26 cellular contexts compared by ENCODE assay signal in genomic region chr18:4125939-4126250, GRCh38.
DNase-seq lines count a peak whose midpoint lies in the region; ATAC-seq and TF ChIP-seq lines count a peak whose summit lies in the region.
"Had no signal": no experiment of that assay in that cellular context is flagged by ENCODE, and none has a peak within 500 bp of the region (broad histone marks: within the 10 kb centered on the region; RNA-seq: fewer than 3 reads in every experiment).

No MANE protein-coding gene starts in this region.

- H4K12ac ChIP-seq in trophoblast cell (ENCODE audit: low read depth, low read length), result no peak overlapping the region

- no peak overlapping the region; the same call in 1 of the 2 replicates for H3K4me2 ChIP-seq in MM.1S (ENCODE audit: low read depth, low read length)
- no peak overlapping the region for H3K4me2 ChIP-seq in trophoblast cell (ENCODE audit: low read length)

- H3K79me2 ChIP-seq in MM.1S (ENCODE audit: low read length), result no peaks in the 10 kb centered on the region
- H3K79me2 ChIP-seq in trophoblast cell (ENCODE audit: control insufficient read depth, insufficient read depth, low read length, poor library complexity), result no peaks in the 10 kb centered on the region

- H2AK5ac ChIP-seq in trophoblast cell (ENCODE audit: low read length), result no peak overlapping the region

- H4K8ac ChIP-seq in trophoblast cell (ENCODE audit: low read depth, low read length), result no peak overlapping the region

- DNase-seq in MM.1S (no peak), dermis blood vessel endothelial cell (peak; percentile 2), trophoblast cell (no peak), ovary (no peak), Kasumi-1 (lab: John Stamatoyannopoulos, UW) (no peak)
- DNase-seq in stimulated activated naive CD8-positive, alpha-beta T cell treated with anti-CD3 and anti-CD28 coated beads, Interleukin-15, Interleukin-2, amounts not matched to agents 100 U/mL and 50 U/mL, for 24 hours, result no peak
- DNase-seq: activated CD4-positive, CD25-positive, alpha-beta regulatory T cell; activated CD8-positive, alpha-beta T cell treated with anti-CD3 and anti-CD28 coated beads, Interleukin-2, amount 10 ng/mL, durations not matched to agents 7 days and 5 days; activated gamma-delta T cell; activated naive CD8-positive, alpha-beta T cell treated with anti-CD3 and anti-CD28 coated beads, Interleukin-2, amount 50 U/mL, for 24 hours; activated T-cell treated with anti-CD3 and anti-CD28 coated beads, Interleukin-2, amount 50 U/mL, for 1 hour; CD8-positive, alpha-beta T cell; cerebellar nuclear complex; DMS153; effector CD4-positive, alpha-beta T cell; foreskin keratinocyte; IMR-90; mucosa of descending colon; NCI-H1694; NCI-H226; NCI-H774; OCI-M1; stimulated activated CD8-positive, alpha-beta memory T cell treated with anti-CD3 and anti-CD28 coated beads, Interleukin-4, amount 100 ng/mL, for 48 hours; transverse colon had no signal

- no peak overlapping the region for H2BK12ac ChIP-seq in trophoblast cell (ENCODE audit: low read length)

- H4K91ac ChIP-seq in trophoblast cell (ENCODE audit: low read depth, low read length), result peak overlapping the region; percentile 35

- peak overlapping the region; percentile 17; the same call in 1 of the 2 replicates for H3K9ac ChIP-seq in ES-I3 (ENCODE audit: low read depth, low read length)
- H3K9ac ChIP-seq in MM.1S (ENCODE audit: low read length), result no peak overlapping the region
- H3K9ac ChIP-seq in trophoblast cell (ENCODE audit: low read length), result no peak overlapping the region

- no peak for TF ChIP-seq EP300 in ovary (IDR thresholded peaks at IDR 0.05)

- H3K23ac ChIP-seq in trophoblast cell (ENCODE audit: low read length), result no peak overlapping the region

- H4K20me1 ChIP-seq in MM.1S (ENCODE audit: insufficient read depth, low read length), result no peaks in the 10 kb centered on the region

- no peak overlapping the region for H3K18ac ChIP-seq in trophoblast cell (ENCODE audit: low read length)

- WGBS in trophoblast cell (ENCODE audit: extremely low coverage, insufficient coverage, insufficient read length), result no CpG with 5 or more reads among the region's 2 CpGs
- WGBS in ovary, 3 donors, result 69 to 77% (median 75%) methylated on average over 2 of the region's 2 CpGs

- no peak overlapping the region for H2BK120ac ChIP-seq in trophoblast cell (ENCODE audit: insufficient read depth, low read length, poor library complexity)

- intact Hi-C loops in ovary (cut with DNase I), result no loop called here

- no peaks in the 10 kb centered on the region for H3K9me2 ChIP-seq in MM.1S (replicated peaks; ENCODE audit: insufficient read depth, low read length)

- H3K79me1 ChIP-seq in trophoblast cell (ENCODE audit: low read length), result no peaks in the 10 kb centered on the region

- TF ChIP-seq CTCF in MM.1S (IDR thresholded peaks at IDR 0.05; ENCODE audit: low read length), result no peak
- no peak for TF ChIP-seq CTCF in ovary (IDR thresholded peaks at IDR 0.05)

- no peak overlapping the region for H2BK5ac ChIP-seq in trophoblast cell (ENCODE audit: low read depth, low read length, poor library complexity)

- H3K9me3 ChIP-seq in ES-I3 (ENCODE audit: control insufficient read depth, insufficient read depth, low read length), result no peaks in the 10 kb centered on the region
- no peaks in the 10 kb centered on the region for H3K9me3 ChIP-seq in MM.1S (replicated peaks; ENCODE audit: insufficient read depth, low read length)
- no peaks in the 10 kb centered on the region for H3K9me3 ChIP-seq in trophoblast cell (ENCODE audit: insufficient read depth, low read depth, low read length)
- no peaks in the 10 kb centered on the region for H3K9me3 ChIP-seq in ovary
- H3K9me3 ChIP-seq: mucosa of descending colon, transverse colon had no signal

- H2AFZ ChIP-seq in MM.1S (ENCODE audit: low read length) (no peak overlapping the region), trophoblast cell (ENCODE audit: insufficient read depth, low read length, poor library complexity) (no peak overlapping the region)

- ATAC-seq in stimulated activated naive CD8-positive, alpha-beta T cell treated with anti-CD3 and anti-CD28 coated beads, Interleukin-15, Interleukin-2, amounts not matched to agents 100 U/mL and 50 U/mL, for 24 hours, result no peak
- ATAC-seq: activated CD8-positive, alpha-beta T cell treated with anti-CD3 and anti-CD28 coated beads, Interleukin-2, amount 10 ng/mL, durations not matched to agents 7 days and 5 days; activated naive CD8-positive, alpha-beta T cell treated with anti-CD3 and anti-CD28 coated beads, Interleukin-2, amount 50 U/mL, for 24 hours; CD8-positive, alpha-beta T cell; foreskin keratinocyte; mucosa of descending colon had no signal

- H3K14ac ChIP-seq in trophoblast cell (ENCODE audit: low read length), result no peak overlapping the region

- no peaks in the 10 kb centered on the region for H3K36me3 ChIP-seq in ES-I3 (ENCODE audit: insufficient read depth, low read length)
- H3K36me3 ChIP-seq in MM.1S (replicated peaks; ENCODE audit: insufficient read depth, low read length), result no peaks in the 10 kb centered on the region
- no peaks in the 10 kb centered on the region for H3K36me3 ChIP-seq in trophoblast cell (ENCODE audit: control insufficient read depth in 1 of 2, insufficient read depth in 2 of 2, low read length in 2 of 2)
- H3K36me3 ChIP-seq in ovary, result no peaks in the 10 kb centered on the region
- H3K36me3 ChIP-seq: transverse colon had no signal

- no peaks in the 10 kb centered on the region for H3K27me3 ChIP-seq in MM.1S (replicated peaks; ENCODE audit: insufficient read depth, low read length)
- no peaks in the 10 kb centered on the region for H3K27me3 ChIP-seq in trophoblast cell (ENCODE audit: insufficient read depth, low read length)
- no peaks in the 10 kb centered on the region for H3K27me3 ChIP-seq in ovary
- H3K27me3 ChIP-seq: foreskin keratinocyte, transverse colon had no signal

- H3K4ac ChIP-seq in trophoblast cell (ENCODE audit: low read depth, low read length), result no peak overlapping the region

- H3F3A ChIP-seq in MM.1S (ENCODE audit: insufficient read depth, low read length), result 0 out of 2 replicates have a peak, but pooled peaks cover 3% of the 10 kb centered on the region

- H3K27ac ChIP-seq in MM.1S (ENCODE audit: low read length), result peak overlapping the region; percentile 19; the same call in 1 of the 2 replicates
- H3K27ac ChIP-seq in trophoblast cell (ENCODE audit: low read depth, low read length), result no peak overlapping the region
- no peak overlapping the region for H3K27ac ChIP-seq in ovary
- H3K27ac ChIP-seq: foreskin keratinocyte, HL-60, transverse colon had no signal

- no peak for TF ChIP-seq POLR2A in ovary (IDR thresholded peaks at IDR 0.05)

- H3K4me1 ChIP-seq in ES-I3 (ENCODE audit: insufficient read depth, low read length) (peaks cover 75% of the 10 kb centered on the region), MM.1S (ENCODE audit: low read length) (0 out of 2 replicates have a peak, but pooled peaks cover 13% of the 10 kb centered on the region), trophoblast cell (ENCODE audit: control insufficient read depth in 1 of 2, insufficient read depth in 2 of 2, low read length in 2 of 2) (peaks cover 0 to 4% of the 10 kb centered on the region in 2 experiments), ovary (ENCODE audit: insufficient read depth) (no peaks in the 10 kb centered on the region)
- H3K4me1 ChIP-seq: foreskin keratinocyte, transverse colon had no signal

- H3K4me3 ChIP-seq in MM.1S (ENCODE audit: low read length) (no peak overlapping the region), trophoblast cell (ENCODE audit: low read depth, low read length) (no peak overlapping the region), ovary (no peak overlapping the region)
- H3K4me3 ChIP-seq: mucosa of descending colon, transverse colon had no signal
